Comparison of ENCODE assay signal across 1 cellular context in the genomic region with DNA sequence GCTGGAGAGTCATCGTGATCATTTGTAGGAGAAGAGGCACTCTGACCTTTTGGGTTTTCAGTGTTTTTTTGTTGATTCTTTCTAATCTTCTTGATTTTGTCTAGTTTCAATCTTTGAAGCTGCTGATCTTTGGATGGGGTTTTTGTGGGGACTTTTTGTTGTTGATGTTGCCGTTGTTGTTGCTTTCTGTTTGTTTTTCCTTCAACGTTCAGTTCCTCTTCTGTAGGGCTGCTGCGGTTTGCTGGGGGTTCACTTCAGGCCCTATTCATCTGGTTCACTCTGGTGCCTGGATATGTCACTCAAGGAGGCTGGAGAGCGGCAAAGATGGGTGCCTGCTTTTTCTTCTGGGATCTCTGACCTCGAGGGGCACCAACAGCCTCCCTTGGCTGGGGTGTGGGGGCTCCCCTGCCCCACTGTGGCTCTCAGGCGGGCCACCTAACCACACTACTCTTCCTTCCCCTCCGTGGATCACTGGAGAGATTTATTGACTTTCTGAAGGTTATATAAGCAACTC.
TF ChIP-seq lines count a peak whose summit lies in the region.

No MANE protein-coding gene starts in this region.

TF ChIP-seq in GM12878, 131 proteins besides CTCF, POLR2A, EP300 and RAD21 (continued from another document and continues in another):
- TF ChIP-seq YY1 (IDR thresholded peaks at IDR 0.05; ENCODE audit: low read depth, low read length) = peak; percentile 78
- peak; percentile 59 for TF ChIP-seq KLF5 (IDR thresholded peaks at IDR 0.05; ENCODE audit: partially characterized antibody)
- 0 out of 2 replicates have a peak, but pooled peaks have one; percentile 52 for TF ChIP-seq MEF2A (IDR thresholded peaks at IDR 0.05; ENCODE audit: insufficient read depth, low read depth, low read length)
- TF ChIP-seq JUNB (IDR thresholded peaks at IDR 0.05) = 0 out of 2 replicates have a peak, but pooled peaks have one; percentile 22
- peak; percentile 57; the same call in 1 of the 2 replicates for TF ChIP-seq ATF7 (IDR thresholded peaks at IDR 0.05; ENCODE audit: low read depth)
- TF ChIP-seq, protein P1, sequence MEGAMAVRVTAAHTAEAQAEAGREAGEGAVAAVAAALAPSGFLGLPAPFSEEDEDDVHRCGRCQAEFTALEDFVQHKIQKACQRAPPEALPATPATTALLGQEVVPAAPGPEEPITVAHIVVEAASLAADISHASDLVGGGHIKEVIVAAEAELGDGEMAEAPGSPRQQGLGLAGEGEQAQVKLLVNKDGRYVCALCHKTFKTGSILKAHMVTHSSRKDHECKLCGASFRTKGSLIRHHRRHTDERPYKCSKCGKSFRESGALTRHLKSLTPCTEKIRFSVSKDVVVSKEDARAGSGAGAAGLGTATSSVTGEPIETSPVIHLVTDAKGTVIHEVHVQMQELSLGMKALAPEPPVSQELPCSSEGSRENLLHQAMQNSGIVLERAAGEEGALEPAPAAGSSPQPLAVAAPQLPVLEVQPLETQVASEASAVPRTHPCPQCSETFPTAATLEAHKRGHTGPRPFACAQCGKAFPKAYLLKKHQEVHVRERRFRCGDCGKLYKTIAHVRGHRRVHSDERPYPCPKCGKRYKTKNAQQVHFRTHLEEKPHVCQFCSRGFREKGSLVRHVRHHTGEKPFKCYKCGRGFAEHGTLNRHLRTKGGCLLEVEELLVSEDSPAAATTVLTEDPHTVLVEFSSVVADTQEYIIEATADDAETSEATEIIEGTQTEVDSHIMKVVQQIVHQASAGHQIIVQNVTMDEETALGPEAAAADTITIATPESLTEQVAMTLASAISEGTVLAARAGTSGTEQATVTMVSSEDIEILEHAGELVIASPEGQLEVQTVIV (IDR thresholded peaks at IDR 0.05; ENCODE audit: borderline replicate concordance, partially characterized antibody) = no peak
- TF ChIP-seq, protein P2, sequence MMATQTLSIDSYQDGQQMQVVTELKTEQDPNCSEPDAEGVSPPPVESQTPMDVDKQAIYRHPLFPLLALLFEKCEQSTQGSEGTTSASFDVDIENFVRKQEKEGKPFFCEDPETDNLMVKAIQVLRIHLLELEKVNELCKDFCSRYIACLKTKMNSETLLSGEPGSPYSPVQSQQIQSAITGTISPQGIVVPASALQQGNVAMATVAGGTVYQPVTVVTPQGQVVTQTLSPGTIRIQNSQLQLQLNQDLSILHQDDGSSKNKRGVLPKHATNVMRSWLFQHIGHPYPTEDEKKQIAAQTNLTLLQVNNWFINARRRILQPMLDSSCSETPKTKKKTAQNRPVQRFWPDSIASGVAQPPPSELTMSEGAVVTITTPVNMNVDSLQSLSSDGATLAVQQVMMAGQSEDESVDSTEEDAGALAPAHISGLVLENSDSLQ (IDR thresholded peaks at IDR 0.05) = peak; percentile 95
- TF ChIP-seq POU2F2 (IDR thresholded peaks at IDR 0.05; ENCODE audit: borderline replicate concordance, low read depth, low read length) = 0 out of 3 replicates have a peak, but pooled peaks have one; percentile 37
- TF ChIP-seq SMAD1 (IDR thresholded peaks at IDR 0.05; ENCODE audit: low read depth, partially characterized antibody) = no peak
- TF ChIP-seq MTA2 (IDR thresholded peaks at IDR 0.05; ENCODE audit: low read depth) = peak; percentile 69
- TF ChIP-seq, protein P3, sequence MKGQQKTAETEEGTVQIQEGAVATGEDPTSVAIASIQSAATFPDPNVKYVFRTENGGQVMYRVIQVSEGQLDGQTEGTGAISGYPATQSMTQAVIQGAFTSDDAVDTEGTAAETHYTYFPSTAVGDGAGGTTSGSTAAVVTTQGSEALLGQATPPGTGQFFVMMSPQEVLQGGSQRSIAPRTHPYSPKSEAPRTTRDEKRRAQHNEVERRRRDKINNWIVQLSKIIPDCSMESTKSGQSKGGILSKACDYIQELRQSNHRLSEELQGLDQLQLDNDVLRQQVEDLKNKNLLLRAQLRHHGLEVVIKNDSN (IDR thresholded peaks at IDR 0.05; ENCODE audit: borderline replicate concordance, extremely low read length, insufficient read depth, low read depth, low read length) = no peak
- peak; percentile 40; the same call in 1 of the 2 replicates for TF ChIP-seq TBL1XR1 (IDR thresholded peaks at IDR 0.05; ENCODE audit: low read depth, low read length)
- TF ChIP-seq, protein P4, sequence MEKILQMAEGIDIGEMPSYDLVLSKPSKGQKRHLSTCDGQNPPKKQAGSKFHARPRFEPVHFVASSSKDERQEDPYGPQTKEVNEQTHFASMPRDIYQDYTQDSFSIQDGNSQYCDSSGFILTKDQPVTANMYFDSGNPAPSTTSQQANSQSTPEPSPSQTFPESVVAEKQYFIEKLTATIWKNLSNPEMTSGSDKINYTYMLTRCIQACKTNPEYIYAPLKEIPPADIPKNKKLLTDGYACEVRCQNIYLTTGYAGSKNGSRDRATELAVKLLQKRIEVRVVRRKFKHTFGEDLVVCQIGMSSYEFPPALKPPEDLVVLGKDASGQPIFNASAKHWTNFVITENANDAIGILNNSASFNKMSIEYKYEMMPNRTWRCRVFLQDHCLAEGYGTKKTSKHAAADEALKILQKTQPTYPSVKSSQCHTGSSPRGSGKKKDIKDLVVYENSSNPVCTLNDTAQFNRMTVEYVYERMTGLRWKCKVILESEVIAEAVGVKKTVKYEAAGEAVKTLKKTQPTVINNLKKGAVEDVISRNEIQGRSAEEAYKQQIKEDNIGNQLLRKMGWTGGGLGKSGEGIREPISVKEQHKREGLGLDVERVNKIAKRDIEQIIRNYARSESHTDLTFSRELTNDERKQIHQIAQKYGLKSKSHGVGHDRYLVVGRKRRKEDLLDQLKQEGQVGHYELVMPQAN (conservative IDR thresholded peaks at IDR 0.05) = no peak
- TF ChIP-seq, protein P5, sequence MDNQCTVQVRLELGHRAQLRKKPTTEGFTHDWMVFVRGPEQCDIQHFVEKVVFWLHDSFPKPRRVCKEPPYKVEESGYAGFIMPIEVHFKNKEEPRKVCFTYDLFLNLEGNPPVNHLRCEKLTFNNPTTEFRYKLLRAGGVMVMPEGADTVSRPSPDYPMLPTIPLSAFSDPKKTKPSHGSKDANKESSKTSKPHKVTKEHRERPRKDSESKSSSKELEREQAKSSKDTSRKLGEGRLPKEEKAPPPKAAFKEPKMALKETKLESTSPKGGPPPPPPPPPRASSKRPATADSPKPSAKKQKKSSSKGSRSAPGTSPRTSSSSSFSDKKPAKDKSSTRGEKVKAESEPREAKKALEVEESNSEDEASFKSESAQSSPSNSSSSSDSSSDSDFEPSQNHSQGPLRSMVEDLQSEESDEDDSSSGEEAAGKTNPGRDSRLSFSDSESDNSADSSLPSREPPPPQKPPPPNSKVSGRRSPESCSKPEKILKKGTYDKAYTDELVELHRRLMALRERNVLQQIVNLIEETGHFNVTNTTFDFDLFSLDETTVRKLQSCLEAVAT (IDR thresholded peaks at IDR 0.05) = peak; percentile 81
- 0 out of 2 replicates have a peak, but pooled peaks have one; percentile 54 for TF ChIP-seq GATAD2B (conservative IDR thresholded peaks at IDR 0.05; ENCODE audit: low read depth)
- no peak for TF ChIP-seq SIN3A (IDR thresholded peaks at IDR 0.05; ENCODE audit: low read depth, low read length)
- TF ChIP-seq HDAC6 (IDR thresholded peaks at IDR 0.05; ENCODE audit: unreplicated experiment) = no peak
- TF ChIP-seq NBN (IDR thresholded peaks at IDR 0.05) = peak; percentile 91
- TF ChIP-seq IKZF1 (conservative IDR thresholded peaks at IDR 0.05) = peak; percentile 70
- 0 out of 2 replicates have a peak, but pooled peaks have one; percentile 47 for TF ChIP-seq PAX5 (IDR thresholded peaks at IDR 0.05; ENCODE audit: borderline replicate concordance, low read depth, low read length)
- TF ChIP-seq, protein P6, sequence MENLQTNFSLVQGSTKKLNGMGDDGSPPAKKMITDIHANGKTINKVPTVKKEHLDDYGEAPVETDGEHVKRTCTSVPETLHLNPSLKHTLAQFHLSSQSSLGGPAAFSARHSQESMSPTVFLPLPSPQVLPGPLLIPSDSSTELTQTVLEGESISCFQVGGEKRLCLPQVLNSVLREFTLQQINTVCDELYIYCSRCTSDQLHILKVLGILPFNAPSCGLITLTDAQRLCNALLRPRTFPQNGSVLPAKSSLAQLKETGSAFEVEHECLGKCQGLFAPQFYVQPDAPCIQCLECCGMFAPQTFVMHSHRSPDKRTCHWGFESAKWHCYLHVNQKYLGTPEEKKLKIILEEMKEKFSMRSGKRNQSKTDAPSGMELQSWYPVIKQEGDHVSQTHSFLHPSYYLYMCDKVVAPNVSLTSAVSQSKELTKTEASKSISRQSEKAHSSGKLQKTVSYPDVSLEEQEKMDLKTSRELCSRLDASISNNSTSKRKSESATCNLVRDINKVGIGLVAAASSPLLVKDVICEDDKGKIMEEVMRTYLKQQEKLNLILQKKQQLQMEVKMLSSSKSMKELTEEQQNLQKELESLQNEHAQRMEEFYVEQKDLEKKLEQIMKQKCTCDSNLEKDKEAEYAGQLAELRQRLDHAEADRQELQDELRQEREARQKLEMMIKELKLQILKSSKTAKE (IDR thresholded peaks at IDR 0.05; ENCODE audit: low read depth, poor library complexity, severe bottlenecking) = peak; percentile 60
- TF ChIP-seq, protein P7, sequence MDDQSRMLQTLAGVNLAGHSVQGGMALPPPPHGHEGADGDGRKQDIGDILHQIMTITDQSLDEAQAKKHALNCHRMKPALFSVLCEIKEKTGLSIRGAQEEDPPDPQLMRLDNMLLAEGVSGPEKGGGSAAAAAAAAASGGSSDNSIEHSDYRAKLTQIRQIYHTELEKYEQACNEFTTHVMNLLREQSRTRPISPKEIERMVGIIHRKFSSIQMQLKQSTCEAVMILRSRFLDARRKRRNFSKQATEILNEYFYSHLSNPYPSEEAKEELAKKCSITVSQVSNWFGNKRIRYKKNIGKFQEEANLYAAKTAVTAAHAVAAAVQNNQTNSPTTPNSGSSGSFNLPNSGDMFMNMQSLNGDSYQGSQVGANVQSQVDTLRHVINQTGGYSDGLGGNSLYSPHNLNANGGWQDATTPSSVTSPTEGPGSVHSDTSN (IDR thresholded peaks at IDR 0.05; ENCODE audit: insufficient replicate concordance, low read depth, low read length) = peak; percentile 77
- TF ChIP-seq POLR2AphosphoS5 (IDR thresholded peaks at IDR 0.05; ENCODE audit: low read length) = 0 out of 2 replicates have a peak, but pooled peaks have one; percentile 31
- TF ChIP-seq MEF2B (IDR thresholded peaks at IDR 0.05; ENCODE audit: partially characterized antibody, poor library complexity, severe bottlenecking) = peak; percentile 35
- peak; percentile 66; the same call in 1 of the 2 replicates for TF ChIP-seq FOXK2 (IDR thresholded peaks at IDR 0.05)
- peak; percentile 80 for TF ChIP-seq EED (IDR thresholded peaks at IDR 0.05; ENCODE audit: low read depth)
- TF ChIP-seq CHD2 (IDR thresholded peaks at IDR 0.05; ENCODE audit: borderline replicate concordance, low read depth, low read length) = peak; percentile 48; the same call in 1 of the 2 replicates
- TF ChIP-seq MTA3 (IDR thresholded peaks at IDR 0.05; ENCODE audit: borderline replicate concordance, low read length) = peak; percentile 66; the same call in 1 of the 2 replicates
- peak; percentile 62; the same call in 1 of the 2 replicates for TF ChIP-seq IRF4 (IDR thresholded peaks at IDR 0.05; ENCODE audit: low read depth, low read length)
- peak; percentile 92 for TF ChIP-seq CBFB (IDR thresholded peaks at IDR 0.05; ENCODE audit: low read depth)
- TF ChIP-seq MXI1 (IDR thresholded peaks at IDR 0.05; ENCODE audit: low read depth, low read length) = 0 out of 2 replicates have a peak, but pooled peaks have one; percentile 29
- peak; percentile 81; the same call in 1 of the 2 replicates for TF ChIP-seq NR2F1 (conservative IDR thresholded peaks at IDR 0.05)
- peak; percentile 97 for TF ChIP-seq RUNX3 (IDR thresholded peaks at IDR 0.05; ENCODE audit: low read length)
- TF ChIP-seq, protein P8, sequence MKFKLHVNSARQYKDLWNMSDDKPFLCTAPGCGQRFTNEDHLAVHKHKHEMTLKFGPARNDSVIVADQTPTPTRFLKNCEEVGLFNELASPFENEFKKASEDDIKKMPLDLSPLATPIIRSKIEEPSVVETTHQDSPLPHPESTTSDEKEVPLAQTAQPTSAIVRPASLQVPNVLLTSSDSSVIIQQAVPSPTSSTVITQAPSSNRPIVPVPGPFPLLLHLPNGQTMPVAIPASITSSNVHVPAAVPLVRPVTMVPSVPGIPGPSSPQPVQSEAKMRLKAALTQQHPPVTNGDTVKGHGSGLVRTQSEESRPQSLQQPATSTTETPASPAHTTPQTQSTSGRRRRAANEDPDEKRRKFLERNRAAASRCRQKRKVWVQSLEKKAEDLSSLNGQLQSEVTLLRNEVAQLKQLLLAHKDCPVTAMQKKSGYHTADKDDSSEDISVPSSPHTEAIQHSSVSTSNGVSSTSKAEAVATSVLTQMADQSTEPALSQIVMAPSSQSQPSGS (IDR thresholded peaks at IDR 0.05; ENCODE audit: low read length) = peak; percentile 85
- TF ChIP-seq NFIC (IDR thresholded peaks at IDR 0.05; ENCODE audit: low read depth, low read length) = peak; percentile 85
- peak; percentile 23; the same call in 1 of the 2 replicates for TF ChIP-seq NR2C1 (IDR thresholded peaks at IDR 0.05)
- TF ChIP-seq ZNF384 (IDR thresholded peaks at IDR 0.05; ENCODE audit: borderline replicate concordance, low read depth, low read length) = no peak
- TF ChIP-seq, protein P9, sequence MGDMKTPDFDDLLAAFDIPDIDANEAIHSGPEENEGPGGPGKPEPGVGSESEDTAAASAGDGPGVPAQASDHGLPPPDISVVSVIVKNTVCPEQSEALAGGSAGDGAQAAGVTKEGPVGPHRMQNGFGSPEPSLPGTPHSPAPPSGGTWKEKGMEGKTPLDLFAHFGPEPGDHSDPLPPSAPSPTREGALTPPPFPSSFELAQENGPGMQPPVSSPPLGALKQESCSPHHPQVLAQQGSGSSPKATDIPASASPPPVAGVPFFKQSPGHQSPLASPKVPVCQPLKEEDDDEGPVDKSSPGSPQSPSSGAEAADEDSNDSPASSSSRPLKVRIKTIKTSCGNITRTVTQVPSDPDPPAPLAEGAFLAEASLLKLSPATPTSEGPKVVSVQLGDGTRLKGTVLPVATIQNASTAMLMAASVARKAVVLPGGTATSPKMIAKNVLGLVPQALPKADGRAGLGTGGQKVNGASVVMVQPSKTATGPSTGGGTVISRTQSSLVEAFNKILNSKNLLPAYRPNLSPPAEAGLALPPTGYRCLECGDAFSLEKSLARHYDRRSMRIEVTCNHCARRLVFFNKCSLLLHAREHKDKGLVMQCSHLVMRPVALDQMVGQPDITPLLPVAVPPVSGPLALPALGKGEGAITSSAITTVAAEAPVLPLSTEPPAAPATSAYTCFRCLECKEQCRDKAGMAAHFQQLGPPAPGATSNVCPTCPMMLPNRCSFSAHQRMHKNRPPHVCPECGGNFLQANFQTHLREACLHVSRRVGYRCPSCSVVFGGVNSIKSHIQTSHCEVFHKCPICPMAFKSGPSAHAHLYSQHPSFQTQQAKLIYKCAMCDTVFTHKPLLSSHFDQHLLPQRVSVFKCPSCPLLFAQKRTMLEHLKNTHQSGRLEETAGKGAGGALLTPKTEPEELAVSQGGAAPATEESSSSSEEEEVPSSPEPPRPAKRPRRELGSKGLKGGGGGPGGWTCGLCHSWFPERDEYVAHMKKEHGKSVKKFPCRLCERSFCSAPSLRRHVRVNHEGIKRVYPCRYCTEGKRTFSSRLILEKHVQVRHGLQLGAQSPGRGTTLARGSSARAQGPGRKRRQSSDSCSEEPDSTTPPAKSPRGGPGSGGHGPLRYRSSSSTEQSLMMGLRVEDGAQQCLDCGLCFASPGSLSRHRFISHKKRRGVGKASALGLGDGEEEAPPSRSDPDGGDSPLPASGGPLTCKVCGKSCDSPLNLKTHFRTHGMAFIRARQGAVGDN (IDR thresholded peaks at IDR 0.05) = 0 out of 2 replicates have a peak, but pooled peaks have one; percentile 4
- peak; percentile 92 for TF ChIP-seq SPI1 (IDR thresholded peaks at IDR 0.05; ENCODE audit: borderline replicate concordance, insufficient read depth, low read depth, low read length)
- TF ChIP-seq TCF3 (IDR thresholded peaks at IDR 0.05; ENCODE audit: borderline replicate concordance, insufficient read depth, low read depth, low read length) = 0 out of 2 replicates have a peak, but pooled peaks have one; percentile 28
- TF ChIP-seq ETV6 (conservative IDR thresholded peaks at IDR 0.05 in 1 of 2, IDR thresholded peaks at IDR 0.05 in 1 of 2; ENCODE audit: borderline replicate concordance in 1 of 2, low read depth in 1 of 2) = peak in 1 of 2 experiments; percentile 67; a peak in 1 of 4 replicates
- peak; percentile 86 for TF ChIP-seq IKZF2 (IDR thresholded peaks at IDR 0.05)
